In the genomic region with DNA sequence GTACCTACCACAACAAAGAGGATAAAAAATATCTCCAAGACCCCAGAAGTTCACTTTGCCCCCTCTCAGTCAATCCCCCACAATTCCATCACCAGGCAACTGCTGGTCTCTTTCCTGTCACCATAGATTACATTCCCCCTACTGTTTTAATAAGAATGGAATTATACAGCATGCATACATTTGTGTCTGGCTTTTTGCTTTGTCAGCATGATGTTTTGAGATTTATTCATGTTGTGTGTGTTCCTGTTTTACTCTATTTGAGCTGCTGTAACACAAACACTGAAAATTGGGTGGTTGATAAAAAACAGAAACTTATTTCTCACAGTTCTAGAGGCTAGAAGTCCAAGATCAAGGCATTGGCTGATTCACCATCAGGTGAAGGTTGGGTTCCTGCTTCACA, we compare ENCODE assay signal across 9 cellular contexts.
"Had no signal": no experiment of that assay in that cellular context is flagged by ENCODE, and none has a peak within 500 bp of the region (broad histone marks: within the 10 kb centered on the region; RNA-seq: fewer than 3 reads in every experiment).

No MANE protein-coding gene starts in this region.

- H3K27me3 Mint-ChIP-seq: IgD-negative memory B cell had no signal

- H3K9me3 Mint-ChIP-seq: HFFc6, IgD-negative memory B cell had no signal

- H3K9me3 ChIP-seq: HAP-1 had no signal

- H3K36me3 Mint-ChIP-seq: IgD-negative memory B cell had no signal

- H3K4me3 ChIP-seq: GM23248, HAP-1 had no signal

- H3K9ac ChIP-seq: GM23248 had no signal

- H2AFZ ChIP-seq: GM23248 had no signal

- ATAC-seq: HCT116 had no signal

- H3K27ac Mint-ChIP-seq: HFFc6, IgD-negative memory B cell had no signal

- DNase-seq: GM23248, GOT3, H7, HFFc6, KG1 had no signal

- H3K27ac ChIP-seq: GM23248, HL-60 had no signal

- H3K4me1 ChIP-seq: HAP-1 had no signal

- H3K36me3 ChIP-seq: HAP-1 had no signal

- H3K4me3 Mint-ChIP-seq: HFFc6, IgD-negative memory B cell had no signal
